In the genomic region with DNA sequence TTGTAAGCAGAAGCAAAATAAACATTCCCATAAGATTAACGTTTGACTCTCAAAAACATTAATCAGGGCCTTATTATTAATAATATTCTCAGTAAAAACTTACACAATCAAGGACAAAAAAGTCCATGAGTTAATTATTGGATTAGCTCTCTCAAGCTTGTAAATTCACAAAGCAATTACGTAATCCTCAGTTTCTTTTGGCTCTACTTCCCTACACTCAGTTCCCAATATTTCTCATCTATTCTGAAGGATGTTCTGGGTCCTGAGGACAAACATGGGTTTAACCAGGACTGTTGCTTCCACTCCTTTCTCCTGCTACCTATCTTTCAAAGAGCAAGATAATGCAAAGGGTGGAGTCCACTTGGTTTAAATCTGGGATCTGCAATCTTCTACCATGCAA, we compare ENCODE assay signal across 12 cellular contexts.
"Had no signal": no experiment of that assay in that cellular context is flagged by ENCODE, and none has a peak within 500 bp of the region (broad histone marks: within the 10 kb centered on the region; RNA-seq: fewer than 3 reads in every experiment).

No MANE protein-coding gene starts in this region.

- FAIRE-seq: urothelium cell line had no signal

- H3K36me3 ChIP-seq: stomach, thoracic aorta had no signal

- H3K9me3 ChIP-seq: stomach, thoracic aorta had no signal

- H3K27me3 ChIP-seq: stomach had no signal

- DNase-seq: activated CD4-positive, alpha-beta T cell treated with anti-CD3 and anti-CD28 coated beads for 4 hours; activated CD8-positive, alpha-beta memory T cell treated with anti-CD3 and anti-CD28 coated beads, Interleukin-2, amount 50 U/mL, for 4 hours; activated CD8-positive, alpha-beta T cell treated with anti-CD3 and anti-CD28 coated beads for 36 hours; activated T-cell treated with anti-CD3 and anti-CD28 coated beads, Interleukin-2, amount 50 U/mL, for 72 hours; effector memory CD8-positive, alpha-beta T cell; nephron progenitor cell; stomach; T-cell had no signal

- H3K4me3 ChIP-seq: skin epidermis, stomach, thoracic aorta had no signal

- H3K27ac ChIP-seq: epithelial cell of prostate, skin epidermis, stomach, thoracic aorta had no signal

- ATAC-seq: activated CD8-positive, alpha-beta T cell treated with anti-CD3 and anti-CD28 coated beads for 36 hours; activated T-cell treated with anti-CD3 and anti-CD28 coated beads, Interleukin-2, amount 50 U/mL, for 72 hours; effector memory CD8-positive, alpha-beta T cell; T-cell had no signal
